Comparison of ENCODE assay signal across 30 cellular contexts in genomic region chr13:73266640-73267180, GRCh38.
"Had no signal": no experiment of that assay in that cellular context is flagged by ENCODE, and none has a peak within 500 bp of the region (broad histone marks: within the 10 kb centered on the region; RNA-seq: fewer than 3 reads in every experiment).

No MANE protein-coding gene starts in this region.

- H3K36me3 ChIP-seq: ascending aorta, breast epithelium, cardiac muscle cell, esophagus muscularis mucosa, WERI-Rb-1 had no signal

- H3K4me1 ChIP-seq: ascending aorta, breast epithelium, esophagus muscularis mucosa had no signal

- H3K27ac ChIP-seq: ascending aorta, breast epithelium, cardiac muscle cell, esophagus muscularis mucosa, WERI-Rb-1 had no signal

- FAIRE-seq: frontal cortex had no signal

- H3K9me3 ChIP-seq: ascending aorta, breast epithelium, esophagus muscularis mucosa had no signal

- DNase-seq: activated B cell treated with CpG ODN at 0.5 μM for 24 hours; activated CD4-positive, alpha-beta T cell treated with anti-CD3 and anti-CD28 coated beads for 48 hours; activated CD4-positive, alpha-beta T cell treated with anti-CD3 and anti-CD28 coated beads, Interleukin-2, amount 50 U/mL, for 1 hour; activated CD4-positive, alpha-beta T cell treated with anti-CD3 and anti-CD28 coated beads, Interleukin-2, amount 50 U/mL, for 48 hours; activated CD8-positive, alpha-beta memory T cell treated with anti-CD3 and anti-CD28 coated beads for 24 hours; activated CD8-positive, alpha-beta T cell treated with anti-CD3 and anti-CD28 coated beads for 36 hours; activated effector memory CD4-positive, alpha-beta T cell treated with anti-CD3 and anti-CD28 coated beads, Interleukin-2, amount 50 U/mL, for 16 hours; activated naive CD4-positive, alpha-beta T cell treated with anti-CD3 and anti-CD28 coated beads for 36 hours; activated naive CD8-positive, alpha-beta T cell treated with anti-CD3 and anti-CD28 coated beads, Interleukin-2, amount 10 ng/mL, durations not matched to agents 7 days and 5 days; activated T-cell treated with anti-CD3 and anti-CD28 coated beads, Interleukin-2, amount 50 U/mL, for 4 hours; central memory CD4-positive, alpha-beta T cell; cerebellar nuclear complex; cortex of kidney; dermis blood vessel endothelial cell; effector CD4-positive, alpha-beta T cell; effector memory CD8-positive, alpha-beta T cell; erythroblast; head of caudate nucleus; T-helper 1 cell; T-helper 17 cell; T1000; WERI-Rb-1 had no signal

- H3K27me3 ChIP-seq: ascending aorta, breast epithelium, cardiac muscle cell, esophagus muscularis mucosa had no signal

- H3K4me3 ChIP-seq: ascending aorta, breast epithelium, cardiac muscle cell, esophagus muscularis mucosa had no signal

- ATAC-seq: activated CD4-positive, CD25-positive, alpha-beta regulatory T cell treated with anti-CD3 and anti-CD28 coated beads, Interleukin-2, amount 50 U/mL, for 24 hours; activated CD8-positive, alpha-beta T cell treated with anti-CD3 and anti-CD28 coated beads for 36 hours; activated naive CD4-positive, alpha-beta T cell treated with anti-CD3 and anti-CD28 coated beads, Interleukin-2, amount 50 U/mL, for 72 hours; activated T-cell treated with anti-CD3 and anti-CD28 coated beads, Interleukin-2, amount 50 U/mL, for 4 hours; activated T-helper 17 cell treated with anti-CD3 and anti-CD28 coated beads, Interleukin-2, amount 50 U/mL, for 72 hours; effector memory CD8-positive, alpha-beta T cell; T-helper 17 cell had no signal
